ENCODE assay signal across 10 cellular contexts in genomic region chr3:163129287-163129686, GRCh38.
"Had no signal": no experiment of that assay in that cellular context is flagged by ENCODE, and none has a peak within 500 bp of the region (broad histone marks: within the 10 kb centered on the region; RNA-seq: fewer than 3 reads in every experiment).

No MANE protein-coding gene starts in this region.

- ATAC-seq: HCT116, HepG2, K562 had no signal

- H3K4me2 ChIP-seq: KMS-11 had no signal

- H3K36me3 ChIP-seq: HAP-1 had no signal

- H3K4me1 ChIP-seq: HAP-1 had no signal

- H3K27ac ChIP-seq: GM23248, HL-60, KMS-11 had no signal

- H3K9me3 ChIP-seq: HAP-1 had no signal

- DNase-seq: GM23248, GOT3, H7, HFFc6 had no signal

- H2AFZ ChIP-seq: GM23248 had no signal

- H3K4me3 ChIP-seq: GM23248, HAP-1, K562 had no signal

- H3K9ac ChIP-seq: GM23248, KMS-11 had no signal
